ENCODE assay signal across 11 cellular contexts in the genomic region with DNA sequence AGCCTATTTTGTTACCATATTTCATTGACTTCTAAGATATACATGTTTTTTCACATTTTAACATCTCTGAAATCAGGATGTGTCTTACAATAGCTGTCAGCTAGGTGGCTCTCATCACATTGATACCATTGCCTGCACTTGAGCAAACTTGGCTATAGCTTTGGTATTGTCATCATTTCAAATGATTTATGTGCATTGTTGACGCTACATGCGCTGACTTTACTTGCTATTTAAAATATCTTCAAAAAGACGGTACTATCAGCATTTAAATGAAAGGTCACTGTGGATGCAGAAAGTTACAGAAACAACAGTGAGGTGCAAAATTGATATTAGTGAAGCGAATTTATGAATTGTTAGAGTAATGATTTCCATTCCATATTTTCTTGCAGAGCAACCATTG. TPM values are rescaled to one million over a fixed set of nuclear protein-coding genes. Genes with fewer than 3 reads are reported as not detected.
A peak's percentile ranks its signal among the peaks of the same experiment; 100 is the strongest.
DNase-seq lines count a peak whose midpoint lies in the region; ATAC-seq, FAIRE-seq and TF ChIP-seq lines count a peak whose summit lies in the region.
"Had no signal": no experiment of that assay in that cellular context is flagged by ENCODE, and none has a peak within 500 bp of the region (broad histone marks: within the 10 kb centered on the region; RNA-seq: fewer than 3 reads in every experiment).

No MANE protein-coding gene starts in this region.

- TF ChIP-seq EP300 in esophagus muscularis mucosa (IDR thresholded peaks at IDR 0.05) = no peak

- TF ChIP-seq POLR2A in esophagus muscularis mucosa (IDR thresholded peaks at IDR 0.05; ENCODE audit: low read depth) = no peak

- H3K4me2 ChIP-seq in OCI-LY7 (ENCODE audit: low read length) = no peak overlapping the region

- TF ChIP-seq CTCF in AG04449 (IDR thresholded peaks at IDR 0.05; ENCODE audit: insufficient read depth, low read length, missing control alignments) (peak; percentile 43), GM10248 (IDR thresholded peaks at IDR 0.05; ENCODE audit: control extremely low read depth, extremely low read depth, low read depth, missing control alignments) (peak; percentile 12), OCI-LY7 (conservative IDR thresholded peaks at IDR 0.05; ENCODE audit: low read length) (peak; percentile 54), esophagus muscularis mucosa (IDR thresholded peaks at IDR 0.05) (peak in 2 of 3 experiments; percentile 15 to 27), GM13976 (IDR thresholded peaks at IDR 0.05; ENCODE audit: borderline replicate concordance, control extremely low read depth, extremely low read depth, insufficient read depth, missing control alignments) (no peak), pancreas (IDR thresholded peaks at IDR 0.05) (no peak)

- H4K20me1 ChIP-seq in OCI-LY7 (ENCODE audit: insufficient read depth, low read length) = no peaks in the 10 kb centered on the region

- WGBS in esophagus muscularis mucosa = 54% methylated on average over 4 of the region's 4 CpGs
- WGBS in pancreas, 2 donors = 24 to 29% methylated on average over 4 of the region's 4 CpGs

- H2AFZ ChIP-seq in OCI-LY7 (ENCODE audit: low read length) = no peak overlapping the region

- no peaks in the 10 kb centered on the region for H3K9me3 ChIP-seq in OCI-LY7 (ENCODE audit: low read length)
- no peaks in the 10 kb centered on the region for H3K9me3 ChIP-seq in esophagus muscularis mucosa
- no peaks in the 10 kb centered on the region for H3K9me3 ChIP-seq in pancreas

- H3K27ac ChIP-seq in OCI-LY7 (ENCODE audit: low read depth, low read length, poor library complexity, severe bottlenecking) = no peak overlapping the region
- H3K27ac ChIP-seq in esophagus muscularis mucosa (replicated peaks in 1 of 4) = no peak overlapping the region
- no peak overlapping the region for H3K27ac ChIP-seq in pancreas

- ATAC-seq in HG03175 (IDR thresholded peaks at IDR 0.05; ENCODE audit: unreplicated experiment) (no peak), pancreas (no peak)

- H3K4me3 ChIP-seq in AG04449 (ENCODE audit: low read depth, low read length) (no peak overlapping the region), OCI-LY7 (ENCODE audit: low read depth, low read length, poor library complexity, severe bottlenecking) (no peak overlapping the region), esophagus muscularis mucosa (no peak overlapping the region), pancreas (no peak overlapping the region)

- H3K27me3 ChIP-seq in esophagus muscularis mucosa = no peaks in the 10 kb centered on the region
- H3K27me3 ChIP-seq in pancreas = peaks cover 0 to 3% (median 0%) of the 10 kb centered on the region in 4 donors

- CTCF ChIA-PET in AG04449 (lab: Yijun Ruan, JAX) (interaction anchor here (0.7 to 5.1 kb wide), 9 partner anchors 11 to 145 kb away, joined by 3 to 30 read pairs (median 4); no protein-coding TSS in a partner anchor), GM10248 (lab: Yijun Ruan, JAX) (interaction anchor here (1.1 kb wide), 1 partner anchor 10 kb away, joined by 4 read pairs; no protein-coding TSS in a partner anchor), OCI-LY7 (lab: Charles Lee; ENCODE audit: unreplicated experiment) (no interaction called here)

- no peaks in the 10 kb centered on the region for H3K4me1 ChIP-seq in OCI-LY7 (ENCODE audit: insufficient read depth, low read length, poor library complexity, severe bottlenecking)
- H3K4me1 ChIP-seq in esophagus muscularis mucosa = peaks cover 0 to 20% (median 17%) of the 10 kb centered on the region in 4 donors
- H3K4me1 ChIP-seq in pancreas = no peaks in the 10 kb centered on the region

- POLR2A ChIA-PET in AG04449 (lab: Yijun Ruan, JAX) = no interaction called here
- POLR2A ChIA-PET in GM10248 (lab: Yijun Ruan, JAX) = no interaction called here
- POLR2A ChIA-PET in OCI-LY7 (lab: Charles Lee) = no interaction called here

- in situ Hi-C loops in GM13976 (cut with MboI; ENCODE audit: low sequenced_read_pairs, unreplicated experiment) = no loop called here

- intact Hi-C loops in OCI-LY7 (cut with micrococcal nuclease; ENCODE audit: unreplicated experiment) (no loop called here), esophagus muscularis mucosa (cut with DNase I) (no loop called here), pancreas (cut with DNase I) (no loop called here)

- DNase-seq in AG04449 (ENCODE audit: low read depth, low spot score) (no peak), GM10248 (ENCODE audit: extremely low spot score) (no peak), OCI-LY7 (ENCODE audit: low spot score) (peak; percentile 10), esophagus muscularis mucosa (ENCODE audit: extremely low spot score) (no peak), GM13976 (ENCODE audit: low spot score) (no peak), pancreas (no peak), nucleus accumbens (lab: John Stamatoyannopoulos, UW) (no peak)
- DNase-seq: activated T-cell treated with anti-CD3 and anti-CD28 coated beads, Interleukin-2, amount 50 U/mL, for 24 hours; Right ventricle myocardium superior; stimulated activated CD4-positive, alpha-beta T cell treated with anti-CD3 and anti-CD28 coated beads, Interleukin-4, amount 100 ng/mL, for 4 hours had no signal

- no peak for FAIRE-seq in pancreas (lab: Jason Lieb, UNC)

- no peaks in the 10 kb centered on the region for H3K36me3 ChIP-seq in OCI-LY7 (ENCODE audit: insufficient read depth, low read length)
- H3K36me3 ChIP-seq in esophagus muscularis mucosa = no peaks in the 10 kb centered on the region
- no peaks in the 10 kb centered on the region for H3K36me3 ChIP-seq in pancreas

- no peaks in the 10 kb centered on the region for H3K79me2 ChIP-seq in OCI-LY7 (ENCODE audit: insufficient read depth, low read depth, low read length)

- H3K9me2 ChIP-seq in OCI-LY7 (ENCODE audit: insufficient read depth, low read length) = no peaks in the 10 kb centered on the region

- no TSS peak for BruUV-seq in OCI-LY7 (replicated peaks; lab: Mats Ljungman, UMichigan)

RNA-seq across cellular contexts. Expression of a gene that starts 54.0 kb away (rescaled TPM):
- total RNA-seq in OCI-LY7 (2014; rRNA removed; shearing (Covaris generic)) = 12.6 and 16.1 TPM in 2 replicates
- 22.8 and 30.3 TPM in 2 replicates for total RNA-seq in OCI-LY7 (2022)
- 10 to 100 TPM; 49.8 to 82.3 (median 72.1) TPM for total RNA-seq in esophagus muscularis mucosa
- total RNA-seq in pancreas = 100 to 1,000 TPM; 104 to 151 (median 132) TPM
- polyA plus RNA-seq in pancreas = 10 to 100 TPM in 1 of 2 donors, 1 to 10 TPM in 1; 7.9 to 16.2 TPM

Comparison
In these comparisons a context has a peak if more than half of its experiments do, and no peak if none do; other contexts are left out.
1. CTCF ChIP-seq: peak in AG04449 (single experiment), GM10248 (single experiment), OCI-LY7 (single experiment) and esophagus muscularis mucosa (2 of 3); none in GM13976 (single experiment) and pancreas (0 of 4).